Comparison of ENCODE assay signal across 31 cellular contexts in the genomic region with DNA sequence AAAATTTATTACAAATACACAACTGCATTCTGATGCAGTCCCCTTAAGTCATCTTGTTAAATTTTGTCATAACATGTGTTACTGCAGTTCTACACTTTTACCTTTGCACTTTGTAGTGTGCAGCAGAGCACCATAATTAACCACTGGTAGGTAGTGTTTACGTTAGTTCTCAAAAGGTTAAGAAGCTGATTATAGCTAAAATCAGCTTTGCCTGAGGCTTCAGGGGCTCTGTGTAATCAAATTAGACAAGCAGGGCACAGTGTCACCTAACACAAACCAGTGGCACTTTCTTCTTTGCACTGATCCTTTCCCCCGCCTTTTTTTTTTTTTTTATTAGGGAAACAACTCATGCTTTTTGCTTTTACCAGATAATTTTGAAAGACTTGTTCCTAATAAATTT. TPM values are rescaled to one million over a fixed set of nuclear protein-coding genes. Genes with fewer than 3 reads are reported as not detected.
A peak's percentile ranks its signal among the peaks of the same experiment; 100 is the strongest.
DNase-seq lines count a peak whose midpoint lies in the region; ATAC-seq and TF ChIP-seq lines count a peak whose summit lies in the region.
"Had no signal": no experiment of that assay in that cellular context is flagged by ENCODE, and none has a peak within 500 bp of the region (broad histone marks: within the 10 kb centered on the region; RNA-seq: fewer than 3 reads in every experiment).

No MANE protein-coding gene starts in this region.

- ATAC-seq in SK-N-SH treated with all-trans-retinoic acid at 6 μM for 48 hours (no peak), HG02870 (IDR thresholded peaks at IDR 0.05; ENCODE audit: unreplicated experiment) (no peak), HG03521 (IDR thresholded peaks at IDR 0.05; ENCODE audit: unreplicated experiment) (no peak)
- ATAC-seq: heart right ventricle, mucosa of descending colon, natural killer cell, psoas muscle had no signal

- TF ChIP-seq CTCF in SK-N-SH (IDR thresholded peaks at IDR 0.05) (no peak), breast epithelium (IDR thresholded peaks at IDR 0.05) (no peak)

- intact Hi-C loops in breast epithelium (cut with DNase I; ENCODE audit: low total_unique reads) = no loop called here

- CTCF ChIA-PET in SK-N-SH (lab: Yijun Ruan, JAX) = interaction anchor here (1.1 kb wide), 1 partner anchor 9 kb away, joined by 3 read pairs; no protein-coding TSS in a partner anchor

- 85% methylated on average over 2 of the region's 2 CpGs for WGBS in SK-N-SH (ENCODE audit: low lambda C conversion rate)

- no peak overlapping the region for H3K9ac ChIP-seq in SK-N-SH

- H3K9me3 ChIP-seq in SK-N-SH = no peaks in the 10 kb centered on the region
- H3K9me3 ChIP-seq in breast epithelium = peaks cover 0 to 7% of the 10 kb centered on the region in 2 donors
- H3K9me3 ChIP-seq: mucosa of descending colon, Peyer's patch, tibial artery, vagina had no signal

- H3K79me2 ChIP-seq in SK-N-SH (ENCODE audit: insufficient read depth) = no peaks in the 10 kb centered on the region

- no peaks in the 10 kb centered on the region for H4K20me1 ChIP-seq in SK-N-SH (ENCODE audit: insufficient read depth)

- DNase-seq in SK-N-SH (peak; percentile 20), NCI-H146 (lab: John Stamatoyannopoulos, UW) (peak; percentile 89), NCI-H774 (lab: John Stamatoyannopoulos, UW) (peak; percentile 15), breast epithelium (ENCODE audit: low spot score in 2 of 2) (no peak)
- DNase-seq in stimulated activated naive CD4-positive, alpha-beta T cell (lab: John Stamatoyannopoulos, UW) = no peak
- DNase-seq: activated B cell treated with CpG ODN at 0.5 μM for 24 hours; activated CD4-positive, alpha-beta T cell treated with anti-CD3 and anti-CD28 coated beads, Interleukin-2, amount 10 ng/mL, durations not matched to agents 7 days and 5 days; activated gamma-delta T cell; activated naive CD8-positive, alpha-beta T cell treated with anti-CD3 and anti-CD28 coated beads for 36 hours; anterior cingulate cortex; CD4-positive, alpha-beta memory T cell; H9; heart right ventricle; Kasumi-1; mucosa of descending colon; natural killer cell; NCI-H187 treated with DMSO at 0.1 percent for 48 hours; NCI-H510A; occipital lobe; Peyer's patch; psoas muscle; SHP77; sigmoid colon; stimulated activated CD4-positive, alpha-beta T cell treated with anti-CD3 and anti-CD28 coated beads, Interleukin-4, amount 100 ng/mL, for 24 hours; SW 1271; T-helper 9 cell; tibial artery had no signal

- no peak overlapping the region for H2AFZ ChIP-seq in SK-N-SH (ENCODE audit: low read depth)

- no peak overlapping the region for H3K4me3 ChIP-seq in SK-N-SH (ENCODE audit: low read depth in 2 of 2, low read length in 1 of 2)
- no peak overlapping the region for H3K4me3 ChIP-seq in breast epithelium
- H3K4me3 ChIP-seq: heart right ventricle, mucosa of descending colon, Peyer's patch, psoas muscle, sigmoid colon, tibial artery, vagina had no signal

- H3K4me1 ChIP-seq in SK-N-SH (ENCODE audit: control insufficient read depth in 1 of 2, insufficient read depth in 2 of 2, low read depth in 1 of 2, low read length in 1 of 2) (peaks cover 0 to 7% of the 10 kb centered on the region in 2 experiments; a peak in 2 of 4 replicates), breast epithelium (no peaks in the 10 kb centered on the region)
- H3K4me1 ChIP-seq: heart right ventricle, Peyer's patch, psoas muscle, sigmoid colon, tibial artery, vagina had no signal

- no peaks in the 10 kb centered on the region for H3F3A ChIP-seq in SK-N-SH (replicated peaks; ENCODE audit: insufficient read depth)

- no peaks in the 10 kb centered on the region for H3K9me2 ChIP-seq in SK-N-SH

- no peak overlapping the region for H3K4me2 ChIP-seq in SK-N-SH

- H3K27ac ChIP-seq in SK-N-SH (ENCODE audit: low read depth in 2 of 2, low read length in 1 of 2) (no peak overlapping the region), breast epithelium (no peak overlapping the region)
- H3K27ac ChIP-seq: heart right ventricle, Peyer's patch, psoas muscle, sigmoid colon, tibial artery, vagina had no signal

- POLR2A ChIA-PET in SK-N-SH (lab: Yijun Ruan, JAX) = no interaction called here

- H3K36me3 ChIP-seq in SK-N-SH (replicated peaks in 1 of 2; ENCODE audit: control insufficient read depth in 1 of 2, insufficient read depth in 2 of 2, low read length in 1 of 2) (no peaks in the 10 kb centered on the region), breast epithelium (no peaks in the 10 kb centered on the region)
- H3K36me3 ChIP-seq: heart right ventricle, Peyer's patch, sigmoid colon, tibial artery, vagina had no signal

- TF ChIP-seq RAD21 in SK-N-SH (IDR thresholded peaks at IDR 0.05; ENCODE audit: low read length) = no peak

- H3K27me3 ChIP-seq in SK-N-SH (ENCODE audit: insufficient read depth) = no peaks in the 10 kb centered on the region
- no peaks in the 10 kb centered on the region for H3K27me3 ChIP-seq in breast epithelium
- H3K27me3 ChIP-seq: heart right ventricle, Peyer's patch, sigmoid colon, tibial artery, vagina had no signal

- no peak for TF ChIP-seq POLR2A in breast epithelium (IDR thresholded peaks at IDR 0.05)

- TF ChIP-seq EP300 in SK-N-SH (IDR thresholded peaks at IDR 0.05; ENCODE audit: borderline replicate concordance in 1 of 2, low read depth in 1 of 2, low read length in 1 of 2) = no peak

TF ChIP-seq in SK-N-SH, 30 proteins besides CTCF, POLR2A, EP300 and RAD21:
- peak; percentile 37; the same call in 1 of the 2 replicates for TF ChIP-seq FOXJ3 (CRISPR knock-in tag; IDR thresholded peaks at IDR 0.05)
- peak; percentile 26; the same call in 1 of the 2 replicates for TF ChIP-seq GATA2 (CRISPR knock-in tag; IDR thresholded peaks at IDR 0.05)
- TF ChIP-seq, protein P1, sequence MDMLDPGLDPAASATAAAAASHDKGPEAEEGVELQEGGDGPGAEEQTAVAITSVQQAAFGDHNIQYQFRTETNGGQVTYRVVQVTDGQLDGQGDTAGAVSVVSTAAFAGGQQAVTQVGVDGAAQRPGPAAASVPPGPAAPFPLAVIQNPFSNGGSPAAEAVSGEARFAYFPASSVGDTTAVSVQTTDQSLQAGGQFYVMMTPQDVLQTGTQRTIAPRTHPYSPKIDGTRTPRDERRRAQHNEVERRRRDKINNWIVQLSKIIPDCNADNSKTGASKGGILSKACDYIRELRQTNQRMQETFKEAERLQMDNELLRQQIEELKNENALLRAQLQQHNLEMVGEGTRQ (IDR thresholded peaks at IDR 0.05; ENCODE audit: borderline replicate concordance, low read depth, low read length) = no peak
- TF ChIP-seq CHD2 (IDR thresholded peaks at IDR 0.05; ENCODE audit: low read length, partially characterized antibody) = peak; percentile 11
TF ChIP-seq in SK-N-SH: peak in this region for 3.

TF ChIP-seq in SK-N-SH treated with all-trans-retinoic acid at 6 μM for 48 hours, 23 proteins besides CTCF, POLR2A, EP300 and RAD21 (continues in another document):
- TF ChIP-seq GLIS3 (CRISPR knock-in tag; IDR thresholded peaks at IDR 0.05) (no peak), ISL1 (CRISPR knock-in tag; IDR thresholded peaks at IDR 0.05) (no peak), ZFP3 (CRISPR knock-in tag; IDR thresholded peaks at IDR 0.05) (no peak), CSDC2 (CRISPR knock-in tag; IDR thresholded peaks at IDR 0.05) (no peak), RARB (CRISPR knock-in tag; IDR thresholded peaks at IDR 0.05) (no peak)
- TF ChIP-seq, protein P2, sequence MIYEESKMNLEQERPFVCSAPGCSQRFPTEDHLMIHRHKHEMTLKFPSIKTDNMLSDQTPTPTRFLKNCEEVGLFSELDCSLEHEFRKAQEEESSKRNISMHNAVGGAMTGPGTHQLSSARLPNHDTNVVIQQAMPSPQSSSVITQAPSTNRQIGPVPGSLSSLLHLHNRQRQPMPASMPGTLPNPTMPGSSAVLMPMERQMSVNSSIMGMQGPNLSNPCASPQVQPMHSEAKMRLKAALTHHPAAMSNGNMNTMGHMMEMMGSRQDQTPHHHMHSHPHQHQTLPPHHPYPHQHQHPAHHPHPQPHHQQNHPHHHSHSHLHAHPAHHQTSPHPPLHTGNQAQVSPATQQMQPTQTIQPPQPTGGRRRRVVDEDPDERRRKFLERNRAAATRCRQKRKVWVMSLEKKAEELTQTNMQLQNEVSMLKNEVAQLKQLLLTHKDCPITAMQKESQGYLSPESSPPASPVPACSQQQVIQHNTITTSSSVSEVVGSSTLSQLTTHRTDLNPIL (CRISPR knock-in tag; IDR thresholded peaks at IDR 0.05; ENCODE audit: low read depth) = no peak
- TF ChIP-seq, protein P3, sequence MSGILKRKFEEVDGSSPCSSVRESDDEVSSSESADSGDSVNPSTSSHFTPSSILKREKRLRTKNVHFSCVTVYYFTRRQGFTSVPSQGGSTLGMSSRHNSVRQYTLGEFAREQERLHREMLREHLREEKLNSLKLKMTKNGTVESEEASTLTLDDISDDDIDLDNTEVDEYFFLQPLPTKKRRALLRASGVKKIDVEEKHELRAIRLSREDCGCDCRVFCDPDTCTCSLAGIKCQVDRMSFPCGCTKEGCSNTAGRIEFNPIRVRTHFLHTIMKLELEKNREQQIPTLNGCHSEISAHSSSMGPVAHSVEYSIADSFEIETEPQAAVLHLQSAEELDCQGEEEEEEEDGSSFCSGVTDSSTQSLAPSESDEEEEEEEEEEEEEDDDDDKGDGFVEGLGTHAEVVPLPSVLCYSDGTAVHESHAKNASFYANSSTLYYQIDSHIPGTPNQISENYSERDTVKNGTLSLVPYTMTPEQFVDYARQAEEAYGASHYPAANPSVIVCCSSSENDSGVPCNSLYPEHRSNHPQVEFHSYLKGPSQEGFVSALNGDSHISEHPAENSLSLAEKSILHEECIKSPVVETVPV (CRISPR knock-in tag; IDR thresholded peaks at IDR 0.05) = no peak

RNA-seq across cellular contexts. Expression of a gene that starts 26.1 kb away (rescaled TPM):
- 0.02 TPM in 2 replicates for polyA plus RNA-seq in SK-N-SH (2012; rRNA removed)
- under 0.01 TPM in 1 of 2 replicates, not detected in the other for polyA plus RNA-seq in SK-N-SH (2012; cell fraction: cytosol; rRNA removed)
- polyA plus RNA-seq in SK-N-SH (2012; cell fraction: nucleus; rRNA removed) = 0.40 and 0.67 TPM in 2 replicates
- 10 to 100 TPM in 1 of 3 donors, 1 to 10 TPM in 2; 4.2 to 10.4 (median 6.2) TPM for total RNA-seq in breast epithelium

Comparison
In these comparisons a context has a peak if more than half of its experiments do, and no peak if none do; other contexts are left out.
1. DNase-seq: peak in SK-N-SH (single experiment), NCI-H146 (single experiment) and NCI-H774 (single experiment); none in breast epithelium (0 of 2) and stimulated activated naive CD4-positive, alpha-beta T cell (0 of 6).